ENCODE assay signal across 27 cellular contexts in genomic region chr4:171087089-171087488, GRCh38.
"Had no signal": no experiment of that assay in that cellular context is flagged by ENCODE, and none has a peak within 500 bp of the region (broad histone marks: within the 10 kb centered on the region; RNA-seq: fewer than 3 reads in every experiment).

No MANE protein-coding gene starts in this region.

- FAIRE-seq: urothelium cell line had no signal

- H3K4me3 ChIP-seq: stomach, suprapubic skin, testis, thoracic aorta, thyroid gland, tibial artery, tibial nerve, transverse colon, upper lobe of left lung, upper lobe of right lung, uterus, vagina had no signal

- H3K36me3 ChIP-seq: stomach, suprapubic skin, thoracic aorta, thyroid gland, tibial artery, tibial nerve, transverse colon, upper lobe of left lung, upper lobe of right lung, uterus, vagina had no signal

- ATAC-seq: stimulated activated effector memory CD8-positive, alpha-beta T cell treated with anti-CD3 and anti-CD28 coated beads, Interleukin-12 subunit alpha, Interleukin-12 subunit beta, amount 100 ng/mL, for 72 hours; stimulated activated memory B cell treated with anti-CD40 and anti-IgM and Interleukin-4, amounts not matched to agents 10 μg/mL and 1 μg/mL and 100 μg/mL, for 72 hours; stimulated activated naive B cell treated with anti-CD40 and anti-IgM and Interleukin-4, amounts not matched to agents 10 μg/mL and 1 μg/mL and 100 μg/mL, for 72 hours; stimulated activated naive CD8-positive, alpha-beta T cell treated with anti-CD3 and anti-CD28 coated beads, Interleukin-15, amount 100 ng/mL, for 72 hours; stimulated activated naive CD8-positive, alpha-beta T cell treated with anti-CD3 and anti-CD28 coated beads, Interleukin-15, Interleukin-2, amounts not matched to agents 100 U/mL and 50 U/mL, for 24 hours; upper lobe of right lung had no signal

- H3K9me3 ChIP-seq: testis, thyroid gland, tibial artery, transverse colon, upper lobe of right lung, uterus, vagina had no signal

- DNase-seq: stimulated activated CD4-positive, alpha-beta T cell treated with anti-CD3 and anti-CD28 coated beads, Interleukin-2, amount 100 ng/mL, for 48 hours; stimulated activated CD4-positive, alpha-beta T cell treated with anti-CD3 and anti-CD28 coated beads, Interleukin-4, amount 100 ng/mL, for 1 hour; stimulated activated CD4-positive, alpha-beta T cell treated with anti-CD3 and anti-CD28 coated beads, Interleukin-4, amount 100 ng/mL, for 24 hours; stimulated activated CD4-positive, alpha-beta T cell treated with anti-CD3 and anti-CD28 coated beads, Interleukin-4, amount 100 ng/mL, for 4 hours; stimulated activated CD8-positive, alpha-beta memory T cell treated with anti-CD3 and anti-CD28 coated beads, Interleukin-4, amount 100 ng/mL, for 48 hours; stimulated activated naive B cell treated with anti-CD40 and anti-IgM and Interleukin-4, amounts not matched to agents 10 μg/mL and 1 μg/mL and 100 μg/mL, for 72 hours; stimulated activated naive CD4-positive, alpha-beta T cell; stimulated activated naive CD4-positive, alpha-beta T cell treated with Interleukin-2 at 50 U/mL for 16 hours; stimulated activated naive CD8-positive, alpha-beta T cell treated with anti-CD3 and anti-CD28 coated beads, Interleukin-15, amount 100 ng/mL, for 72 hours; stimulated activated naive CD8-positive, alpha-beta T cell treated with anti-CD3 and anti-CD28 coated beads, Interleukin-15, Interleukin-2, amounts not matched to agents 100 U/mL and 50 U/mL, for 24 hours; stomach; substantia nigra; testis; thyroid gland; tibial artery; transverse colon; trophoblast cell; upper lobe of left lung; upper lobe of right lung; uterus had no signal

- H3K4me1 ChIP-seq: stomach, suprapubic skin, testis, thyroid gland, tibial artery, tibial nerve, transverse colon, upper lobe of left lung, upper lobe of right lung, uterus, vagina had no signal

- H3K27ac ChIP-seq: stomach, suprapubic skin, testis, thoracic aorta, thyroid gland, tibial artery, tibial nerve, transverse colon, upper lobe of left lung, upper lobe of right lung, uterus, vagina had no signal
